In genomic region chr2:219664958-219665357, GRCh38 we compare ENCODE assay signal across 1 cellular context.
TF ChIP-seq lines count a peak whose summit lies in the region.

No MANE protein-coding gene starts in this region.

TF ChIP-seq in IMR-90, 13 proteins besides CTCF, POLR2A, EP300 and RAD21 (continued from another document):
- TF ChIP-seq ELK1 (IDR thresholded peaks at IDR 0.05; ENCODE audit: borderline replicate concordance, low read depth, low read length), result no peak
- no peak for TF ChIP-seq MAZ (IDR thresholded peaks at IDR 0.05; ENCODE audit: borderline replicate concordance, low read depth, low read length)
- TF ChIP-seq RFX5 (IDR thresholded peaks at IDR 0.05; ENCODE audit: low read depth, low read length), result no peak
- no peak for TF ChIP-seq RCOR1 (IDR thresholded peaks at IDR 0.05; ENCODE audit: insufficient replicate concordance, low read length)
- TF ChIP-seq CEBPB (IDR thresholded peaks at IDR 0.05; ENCODE audit: low read depth, low read length), result no peak
- no peak for TF ChIP-seq SMC3 (IDR thresholded peaks at IDR 0.05; ENCODE audit: low read depth, low read length)
- no peak for TF ChIP-seq CHD1 (IDR thresholded peaks at IDR 0.05; ENCODE audit: low read depth, low read length)
- no peak for TF ChIP-seq BHLHE40 (IDR thresholded peaks at IDR 0.05; ENCODE audit: low read depth, low read length)
TF ChIP-seq in IMR-90: peak in this region for 0.
